In genomic region chr3:4207672-4208071, GRCh38 we compare ENCODE assay signal across 30 cellular contexts.
"Had no signal": no experiment of that assay in that cellular context is flagged by ENCODE, and none has a peak within 500 bp of the region (broad histone marks: within the 10 kb centered on the region; RNA-seq: fewer than 3 reads in every experiment).

No MANE protein-coding gene starts in this region.

- H3K9me3 Mint-ChIP-seq: activated T-helper 1 cell treated with anti-CD3 and anti-CD28 coated beads, Interleukin-12 subunit alpha, Interleukin-12 subunit beta, Interleukin-2, Interleukin-4 antibody, amounts not matched to agents 30 ng/mL and 10 ng/mL and 1 ng/mL, durations not matched to agents 14 hours and 24 hours and 36 hours had no signal

- H3K4me3 Mint-ChIP-seq: activated CD4-positive, alpha-beta T cell treated with anti-CD3 and anti-CD28 coated beads, Interleukin-2, amount 10 ng/mL, durations not matched to agents 24 days and 14 days; activated CD8-positive, alpha-beta T cell treated with anti-CD3 and anti-CD28 coated beads for 36 hours; activated naive CD8-positive, alpha-beta T cell treated with anti-CD3 and anti-CD28 coated beads for 36 hours; activated T-helper 1 cell treated with anti-CD3 and anti-CD28 coated beads, Interleukin-12 subunit alpha, Interleukin-12 subunit beta, Interleukin-2, Interleukin-4 antibody, amounts not matched to agents 30 ng/mL and 10 ng/mL and 1 ng/mL, durations not matched to agents 14 hours and 24 hours and 36 hours had no signal

- H3K4me1 Mint-ChIP-seq: activated CD4-positive, alpha-beta T cell treated with anti-CD3 and anti-CD28 coated beads, Interleukin-2, amount 10 ng/mL, durations not matched to agents 24 days and 14 days; activated naive CD8-positive, alpha-beta T cell treated with anti-CD3 and anti-CD28 coated beads for 36 hours had no signal

- DNase-seq: activated CD4-positive, alpha-beta T cell treated with anti-CD3 and anti-CD28 coated beads, Interleukin-2, amount 10 ng/mL, durations not matched to agents 24 days and 14 days; activated CD4-positive, alpha-beta T cell treated with anti-CD3 and anti-CD28 coated beads, Interleukin-2, amount 50 U/mL, for 4 hours; activated CD8-positive, alpha-beta T cell treated with anti-CD3 and anti-CD28 coated beads for 36 hours; activated naive CD4-positive, alpha-beta T cell; activated naive CD4-positive, alpha-beta T cell treated with anti-CD3 and anti-CD28 coated beads, Interleukin-2, amount 50 U/mL, for 16 hours; activated naive CD8-positive, alpha-beta T cell treated with anti-CD3 and anti-CD28 coated beads for 36 hours; activated T-cell treated with anti-CD3 and anti-CD28 coated beads, Interleukin-2, amount 50 U/mL, for 1 hour; amniotic stem cell; aorta; brain microvascular endothelial cell; central memory CD4-positive, alpha-beta T cell; NCI-H1092 treated with DMSO at 0.1 percent for 48 hours; NCI-H1417; NCI-H146; NCI-H187; NCI-H2029 treated with DMSO at 0.1 percent for 48 hours; NCI-H2107; NCI-H2171; NCI-H510A; NCI-H526; NCI-H748 treated with DMSO at 0.1 percent for 48 hours; PC-3; Peyer's patch; RPMI8226; SHP77 treated with DMSO at 0.1 percent for 48 hours; SK-N-SH; SW 1271; T-helper 2 cell; T-helper 9 cell had no signal

- H3K27ac Mint-ChIP-seq: activated CD4-positive, alpha-beta T cell treated with anti-CD3 and anti-CD28 coated beads, Interleukin-2, amount 10 ng/mL, durations not matched to agents 24 days and 14 days; activated CD8-positive, alpha-beta T cell treated with anti-CD3 and anti-CD28 coated beads for 36 hours; activated naive CD8-positive, alpha-beta T cell treated with anti-CD3 and anti-CD28 coated beads for 36 hours; activated T-helper 1 cell treated with anti-CD3 and anti-CD28 coated beads, Interleukin-12 subunit alpha, Interleukin-12 subunit beta, Interleukin-2, Interleukin-4 antibody, amounts not matched to agents 30 ng/mL and 10 ng/mL and 1 ng/mL, durations not matched to agents 14 hours and 24 hours and 36 hours had no signal

- ATAC-seq: activated CD8-positive, alpha-beta T cell treated with anti-CD3 and anti-CD28 coated beads for 36 hours; PC-3 had no signal

- H3K27me3 Mint-ChIP-seq: activated CD4-positive, alpha-beta T cell treated with anti-CD3 and anti-CD28 coated beads, Interleukin-2, amount 10 ng/mL, durations not matched to agents 24 days and 14 days; activated CD8-positive, alpha-beta T cell treated with anti-CD3 and anti-CD28 coated beads for 36 hours; activated naive CD8-positive, alpha-beta T cell treated with anti-CD3 and anti-CD28 coated beads for 36 hours had no signal
